In genomic region chr18:2920546-2921343, GRCh38 we compare ENCODE assay signal across 19 cellular contexts.
DNase-seq lines count a peak whose midpoint lies in the region; TF ChIP-seq lines count a peak whose summit lies in the region.
"Had no signal": no experiment of that assay in that cellular context is flagged by ENCODE, and none has a peak within 500 bp of the region (broad histone marks: within the 10 kb centered on the region; RNA-seq: fewer than 3 reads in every experiment).

No MANE protein-coding gene starts in this region.

- peaks cover 20% of the 10 kb centered on the region for H3K4me1 Mint-ChIP-seq in activated T-cell treated with anti-CD3 and anti-CD28 coated beads, Interleukin-2, amount 50 U/mL, for 24 hours (ENCODE audit: low read depth)
- H3K4me1 Mint-ChIP-seq in Caco-2 (ENCODE audit: low read depth, unreplicated experiment) = no peaks in the 10 kb centered on the region

- H3K27me3 Mint-ChIP-seq in activated T-cell treated with anti-CD3 and anti-CD28 coated beads, Interleukin-2, amount 50 U/mL, for 24 hours = no peaks in the 10 kb centered on the region
- H3K27me3 Mint-ChIP-seq in Caco-2 (ENCODE audit: insufficient read depth, unreplicated experiment) = no peaks in the 10 kb centered on the region
- H3K27me3 Mint-ChIP-seq: CD4-positive, CD25-positive, alpha-beta regulatory T cell had no signal

- H3K9me3 Mint-ChIP-seq in activated T-cell treated with anti-CD3 and anti-CD28 coated beads, Interleukin-2, amount 50 U/mL, for 24 hours = no peaks in the 10 kb centered on the region
- no peaks in the 10 kb centered on the region for H3K9me3 Mint-ChIP-seq in Caco-2 (ENCODE audit: unreplicated experiment)
- H3K9me3 Mint-ChIP-seq: CD4-positive, CD25-positive, alpha-beta regulatory T cell had no signal

- intact Hi-C loops in Caco-2 (cut with micrococcal nuclease; ENCODE audit: unreplicated experiment) = no loop called here

- DNase-seq in activated T-cell treated with anti-CD3 and anti-CD28 coated beads, Interleukin-2, amount 50 U/mL, for 24 hours = no peak
- DNase-seq in activated T-cell treated with anti-CD3 and anti-CD28 coated beads, Interleukin-2, amount 50 U/mL, for 48 hours = no peak
- DNase-seq in Caco-2 = no peak
- DNase-seq in inferior parietal cortex (ENCODE audit: extremely low spot score) = peak; percentile 24
- DNase-seq in putamen (ENCODE audit: low spot score) = peak; percentile 26
- no peak for DNase-seq in activated effector memory CD4-positive, alpha-beta T cell treated with Interleukin-2 at 50 U/mL for 16 hours
- no peak for DNase-seq in RPMI8226
- no peak for DNase-seq in GDM1 (lab: John Stamatoyannopoulos, UW)
- DNase-seq: activated CD4-positive, alpha-beta T cell treated with anti-CD3 and anti-CD28 coated beads for 1 hour; CD4-positive, CD25-positive, alpha-beta regulatory T cell; dermis blood vessel endothelial cell; DND-41; IMR-90; mesendoderm; NCI-H1436 treated with DMSO at 0.1 percent for 48 hours; stimulated activated CD4-positive, alpha-beta T cell treated with anti-CD3 and anti-CD28 coated beads, Interleukin-4, amount 100 ng/mL, for 1 hour; T1000 had no signal

- no peak overlapping the region for H3K4me3 ChIP-seq in Caco-2 (ENCODE audit: low read depth, low read length)
- H3K4me3 ChIP-seq: smooth muscle cell, vagina had no signal

- CTCF ChIA-PET in Caco-2 (lab: Charles Lee) = no interaction called here

- peaks cover 99% of the 10 kb centered on the region for H3K36me3 Mint-ChIP-seq in activated T-cell treated with anti-CD3 and anti-CD28 coated beads, Interleukin-2, amount 50 U/mL, for 24 hours (ENCODE audit: low read depth)
- peaks cover 100% of the 10 kb centered on the region for H3K36me3 Mint-ChIP-seq in Caco-2 (ENCODE audit: insufficient read depth, unreplicated experiment)

- no TSS peak for BruUV-seq in Caco-2 (replicated peaks; lab: Mats Ljungman, UMichigan)

- H3K27ac Mint-ChIP-seq in activated T-cell treated with anti-CD3 and anti-CD28 coated beads, Interleukin-2, amount 50 U/mL, for 24 hours = peak overlapping the region; percentile 64
- H3K27ac Mint-ChIP-seq in Caco-2 (ENCODE audit: unreplicated experiment) = peak overlapping the region; percentile 17

- H3K4me1 ChIP-seq in Caco-2 = no peaks in the 10 kb centered on the region

- POLR2A ChIA-PET in Caco-2 (lab: Charles Lee) = no interaction called here

- no peaks in the 10 kb centered on the region for H3K9me3 ChIP-seq in Caco-2
- H3K9me3 ChIP-seq: vagina had no signal

- no peak overlapping the region for H3K4me3 Mint-ChIP-seq in activated T-cell treated with anti-CD3 and anti-CD28 coated beads, Interleukin-2, amount 50 U/mL, for 24 hours
- H3K4me3 Mint-ChIP-seq in Caco-2 (ENCODE audit: unreplicated experiment) = no peak overlapping the region
- H3K4me3 Mint-ChIP-seq: CD4-positive, CD25-positive, alpha-beta regulatory T cell had no signal

- TF ChIP-seq CTCF in Caco-2 (IDR thresholded peaks at IDR 0.05; ENCODE audit: insufficient read depth in 1 of 2, low read depth in 1 of 2, low read length in 1 of 2, severe bottlenecking in 1 of 2, unreplicated experiment in 1 of 2) = no peak

- peaks cover 3% of the 10 kb centered on the region; the same call in 1 of the 2 replicates for H3K36me3 ChIP-seq in Caco-2 (ENCODE audit: control insufficient read depth, insufficient read depth, low read length)

- H3K27me3 ChIP-seq in Caco-2 (replicated peaks; ENCODE audit: control insufficient read depth, insufficient read depth, low read length) = no peaks in the 10 kb centered on the region
- H3K27me3 ChIP-seq: vagina had no signal

Comparison
In these comparisons a context has a peak if more than half of its experiments do, and no peak if none do; other contexts are left out.
1. DNase-seq: peak in inferior parietal cortex (single experiment) and putamen (single experiment); none in activated T-cell treated with anti-CD3 and anti-CD28 coated beads, Interleukin-2, amount 50 U/mL, for 24 hours (single experiment), activated T-cell treated with anti-CD3 and anti-CD28 coated beads, Interleukin-2, amount 50 U/mL, for 48 hours (0 of 2), Caco-2 (0 of 2), activated effector memory CD4-positive, alpha-beta T cell treated with Interleukin-2 at 50 U/mL for 16 hours (single experiment), RPMI8226 (single experiment) and GDM1 (single experiment).